In the genomic region with DNA sequence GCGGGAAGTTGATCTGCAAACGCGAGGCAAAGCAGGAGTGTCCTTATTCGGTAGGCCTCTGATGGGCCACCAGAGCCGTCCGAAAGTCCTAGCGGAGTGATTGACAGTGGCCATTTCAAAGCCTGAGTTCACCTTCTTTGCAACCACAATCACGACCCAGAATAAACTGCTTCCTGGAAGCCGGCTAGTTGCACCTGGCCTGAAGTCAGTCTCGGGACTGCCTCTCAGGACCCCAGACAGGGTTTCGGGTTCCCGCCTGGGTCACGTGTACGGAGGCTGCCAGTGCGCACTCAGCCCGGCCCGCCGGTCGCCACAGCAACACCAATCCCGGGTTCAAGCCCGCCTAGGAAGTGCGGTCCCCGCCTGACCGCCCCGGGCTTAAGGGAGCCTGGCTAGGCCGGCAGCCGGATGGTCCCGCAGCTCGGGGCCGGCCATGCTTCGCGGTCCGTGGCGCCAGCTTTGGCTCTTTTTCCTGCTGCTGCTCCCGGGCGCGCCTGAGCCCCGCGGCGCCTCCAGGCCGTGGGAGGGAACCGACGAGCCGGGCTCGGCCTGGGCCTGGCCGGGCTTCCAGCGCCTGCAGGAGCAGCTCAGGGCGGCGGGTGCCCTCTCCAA, we compare ENCODE assay signal across 8 cellular contexts.
DNase-seq lines count a peak whose midpoint lies in the region; ATAC-seq and TF ChIP-seq lines count a peak whose summit lies in the region.

A gene with protein sequence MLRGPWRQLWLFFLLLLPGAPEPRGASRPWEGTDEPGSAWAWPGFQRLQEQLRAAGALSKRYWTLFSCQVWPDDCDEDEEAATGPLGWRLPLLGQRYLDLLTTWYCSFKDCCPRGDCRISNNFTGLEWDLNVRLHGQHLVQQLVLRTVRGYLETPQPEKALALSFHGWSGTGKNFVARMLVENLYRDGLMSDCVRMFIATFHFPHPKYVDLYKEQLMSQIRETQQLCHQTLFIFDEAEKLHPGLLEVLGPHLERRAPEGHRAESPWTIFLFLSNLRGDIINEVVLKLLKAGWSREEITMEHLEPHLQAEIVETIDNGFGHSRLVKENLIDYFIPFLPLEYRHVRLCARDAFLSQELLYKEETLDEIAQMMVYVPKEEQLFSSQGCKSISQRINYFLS (plus strand): TSS at position 375 of the 612 bp plus-strand sequence. CDS start 59 bp downstream, at position 434.

- ATAC-seq in GM19023 (IDR thresholded peaks at IDR 0.05; ENCODE audit: unreplicated experiment) (peak; percentile 87), HG03196 (IDR thresholded peaks at IDR 0.05; ENCODE audit: unreplicated experiment) (peak; percentile 88)

- TF ChIP-seq CTCF in AG09319 (IDR thresholded peaks at IDR 0.05; ENCODE audit: low read depth, low read length) (no peak), choroid plexus epithelial cell (conservative IDR thresholded peaks at IDR 0.05; ENCODE audit: low read depth, low read length) (no peak)

- DNase-seq in AG09319 (ENCODE audit: extremely low read depth, low read depth) (peak; percentile 60), NCI-H345 treated with DMSO at 0.1 percent for 48 hours (lab: John Stamatoyannopoulos, UW; ENCODE audit: unreplicated experiment) (peak; percentile 58), choroid plexus epithelial cell (ENCODE audit: low read depth) (peak; percentile 90), kidney glomerular epithelial cell (lab: John Stamatoyannopoulos, UW) (peak; percentile 85)
- DNase-seq in activated CD4-positive, alpha-beta T cell treated with anti-CD3 and anti-CD28 coated beads for 1 hour = peak; percentile 56
- peak; percentile 64 to 69 for DNase-seq in stimulated activated CD4-positive, alpha-beta T cell treated with anti-CD3 and anti-CD28 coated beads, Interleukin-15, amount 100 ng/mL, for 48 hours (ENCODE audit: low read depth in 2 of 2)

- H3K4me3 ChIP-seq in choroid plexus epithelial cell (ENCODE audit: low read depth, low read length) = peak within 1 kb of the TSS; percentile 88

Comparison
In these comparisons a context has a peak if more than half of its experiments do, and no peak if none do; other contexts are left out.
1. Peak in every context shown above with its lines: DNase-seq, ATAC-seq and H3K4me3 ChIP-seq.